In the genomic region with DNA sequence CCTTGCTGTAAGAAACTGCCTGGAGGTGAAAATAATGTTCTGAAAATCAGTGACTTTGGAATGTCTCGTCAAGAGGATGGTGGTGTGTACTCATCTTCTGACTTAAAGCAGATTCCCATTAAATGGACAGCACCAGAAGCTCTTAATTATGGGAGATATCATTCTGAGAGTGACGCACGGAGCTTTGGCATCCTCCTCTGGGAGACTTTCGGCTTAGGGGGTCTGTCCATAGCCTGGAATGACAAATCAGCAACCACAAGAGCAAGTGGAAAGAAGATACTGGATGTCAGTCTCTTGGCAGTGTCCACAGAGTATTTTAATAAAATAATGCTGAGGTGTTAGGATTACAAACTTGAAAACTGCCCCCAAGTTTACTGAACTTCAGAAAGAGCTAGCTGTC, we compare ENCODE assay signal across 23 cellular contexts.
"Had no signal": no experiment of that assay in that cellular context is flagged by ENCODE, and none has a peak within 500 bp of the region (broad histone marks: within the 10 kb centered on the region; RNA-seq: fewer than 3 reads in every experiment).

No MANE protein-coding gene starts in this region.

- H3K4me3 ChIP-seq: neural progenitor cell, ovary, psoas muscle, right lobe of liver, sigmoid colon, stomach, thoracic aorta, thyroid gland, tibial nerve, upper lobe of left lung, vagina had no signal

- ATAC-seq: psoas muscle; right lobe of liver; stimulated activated effector memory CD8-positive, alpha-beta T cell treated with anti-CD3 and anti-CD28 coated beads, Interleukin-12 subunit alpha, Interleukin-12 subunit beta, amount 100 ng/mL, for 72 hours; stimulated activated naive B cell treated with anti-CD40 and anti-IgM and Interleukin-4, amounts not matched to agents 10 μg/mL and 1 μg/mL and 100 μg/mL, for 72 hours had no signal

- DNase-seq: occipital lobe; ovary; posterior cingulate gyrus; psoas muscle; right cardiac atrium; right lobe of liver; sigmoid colon; small intestine; stimulated activated CD4-positive, alpha-beta T cell treated with anti-CD3 and anti-CD28 coated beads, Interleukin-15, amount 100 ng/mL, for 24 hours; stimulated activated CD4-positive, alpha-beta T cell treated with anti-CD3 and anti-CD28 coated beads, Interleukin-2, amount 100 ng/mL, for 24 hours; stimulated activated CD4-positive, alpha-beta T cell treated with anti-CD3 and anti-CD28 coated beads, Interleukin-2, amount 100 ng/mL, for 48 hours; stimulated activated CD4-positive, alpha-beta T cell treated with anti-CD3 and anti-CD28 coated beads, Interleukin-4, amount 100 ng/mL, for 24 hours; stimulated activated naive B cell treated with anti-CD40 and anti-IgM and Interleukin-4, amounts not matched to agents 10 μg/mL and 1 μg/mL and 100 μg/mL, for 72 hours; stimulated activated naive CD4-positive, alpha-beta T cell treated with Interleukin-2 at 50 U/mL for 16 hours; stomach; thyroid gland; trophoblast cell; upper lobe of left lung had no signal
